ENCODE assay signal across 6 cellular contexts in genomic region chr7:81526971-81527370, GRCh38.
"Had no signal": no experiment of that assay in that cellular context is flagged by ENCODE, and none has a peak within 500 bp of the region (broad histone marks: within the 10 kb centered on the region; RNA-seq: fewer than 3 reads in every experiment).

No MANE protein-coding gene starts in this region.

- FAIRE-seq: GM12891, GM12892, GM18507, GM19239 had no signal

- DNase-seq: GDM1, GF-D8 had no signal
